27 cellular contexts compared by ENCODE assay signal in the genomic region with DNA sequence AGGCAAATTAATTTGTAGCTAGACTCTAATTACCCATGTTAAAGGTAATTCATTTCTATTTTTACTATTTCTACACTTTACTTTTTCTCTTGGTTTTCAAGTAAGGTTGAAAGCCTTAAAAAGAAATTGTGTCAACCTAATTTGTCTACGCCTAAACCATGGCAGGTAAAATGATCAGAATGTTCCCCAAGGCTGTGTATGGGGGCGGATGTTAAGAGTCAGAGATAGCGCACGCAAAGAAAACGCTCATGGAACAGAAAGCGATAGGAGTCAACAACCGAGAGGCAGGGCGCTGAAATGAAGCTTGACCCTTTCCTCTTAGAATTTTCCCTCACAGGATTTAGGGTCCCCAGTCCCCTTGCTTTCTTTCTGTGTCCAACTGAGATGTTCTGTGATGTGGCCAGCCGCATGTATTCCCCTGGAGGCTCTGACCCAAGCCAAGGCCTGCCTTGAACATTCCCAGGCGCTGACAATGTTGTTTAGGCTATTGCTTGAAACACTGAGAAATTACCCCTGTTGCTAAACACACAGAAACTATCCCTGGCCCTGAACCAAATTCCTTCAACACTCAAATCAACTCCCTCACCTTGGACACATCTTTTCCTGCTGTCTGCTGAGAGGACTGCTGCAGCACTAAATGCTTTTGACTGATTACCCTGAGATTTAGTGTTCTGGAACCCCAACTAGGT. TPM values are rescaled to one million over a fixed set of nuclear protein-coding genes. Genes with fewer than 3 reads are reported as not detected.
A peak's percentile ranks its signal among the peaks of the same experiment; 100 is the strongest.
DNase-seq lines count a peak whose midpoint lies in the region; ATAC-seq, FAIRE-seq and TF ChIP-seq lines count a peak whose summit lies in the region.
"Had no signal": no experiment of that assay in that cellular context is flagged by ENCODE, and none has a peak within 500 bp of the region (broad histone marks: within the 10 kb centered on the region; RNA-seq: fewer than 3 reads in every experiment).

No MANE protein-coding gene starts in this region.

- H3K4me1 Mint-ChIP-seq in activated CD4-positive, alpha-beta memory T cell treated with anti-CD3 and anti-CD28 coated beads for 36 hours (ENCODE audit: low read depth) = peaks cover 27% of the 10 kb centered on the region
- H3K4me1 Mint-ChIP-seq in activated CD4-positive, alpha-beta memory T cell treated with anti-CD3 and anti-CD28 coated beads, Interleukin-2, amount 10 ng/mL, durations not matched to agents 7 days and 5 days = peaks cover 11% of the 10 kb centered on the region
- H3K4me1 Mint-ChIP-seq in chondrocyte (ENCODE audit: low read depth) (peaks cover 4% of the 10 kb centered on the region), neural progenitor cell (no peaks in the 10 kb centered on the region)
- H3K4me1 Mint-ChIP-seq in naive thymus-derived CD4-positive, alpha-beta T cell = peaks cover 10 to 44% (median 32%) of the 10 kb centered on the region in 7 donors
- H3K4me1 Mint-ChIP-seq: WTC11 had no signal

- no peaks in the 10 kb centered on the region for H3F3A ChIP-seq in neural progenitor cell (ENCODE audit: low read depth)

- H3K4me2 ChIP-seq in neural progenitor cell = no peak overlapping the region

- H3K79me2 ChIP-seq in neural progenitor cell (ENCODE audit: low read depth) = peaks cover 76% of the 10 kb centered on the region

- intact Hi-C loops in activated CD4-positive, alpha-beta memory T cell treated with anti-CD3 and anti-CD28 coated beads for 36 hours (cut with micrococcal nuclease) = no loop called here
- intact Hi-C loops in naive thymus-derived CD4-positive, alpha-beta T cell (cut with micrococcal nuclease) = no loop called here
- intact Hi-C loops in left colon (cut with DNase I, micrococcal nuclease) = no loop called here

- peaks cover 56% of the 10 kb centered on the region for H3K36me3 Mint-ChIP-seq in activated CD4-positive, alpha-beta memory T cell treated with anti-CD3 and anti-CD28 coated beads for 36 hours
- H3K36me3 Mint-ChIP-seq in activated CD4-positive, alpha-beta memory T cell treated with anti-CD3 and anti-CD28 coated beads, Interleukin-2, amount 10 ng/mL, durations not matched to agents 7 days and 5 days (ENCODE audit: low read depth) = peaks cover 80% of the 10 kb centered on the region
- peaks cover 42% of the 10 kb centered on the region for H3K36me3 Mint-ChIP-seq in chondrocyte (ENCODE audit: low read depth)
- H3K36me3 Mint-ChIP-seq in naive thymus-derived CD4-positive, alpha-beta T cell = peaks cover under 1 to 52% (median 25%) of the 10 kb centered on the region in 5 donors
- peaks cover 25% of the 10 kb centered on the region for H3K36me3 Mint-ChIP-seq in neural progenitor cell

- H3K4me3 ChIP-seq in naive thymus-derived CD4-positive, alpha-beta T cell (ENCODE audit: low read length) = no peak overlapping the region
- no peak overlapping the region for H3K4me3 ChIP-seq in neural progenitor cell
- H3K4me3 ChIP-seq: body of pancreas, esophagus squamous epithelium, psoas muscle had no signal

- no peak for ATAC-seq in naive thymus-derived CD4-positive, alpha-beta T cell
- ATAC-seq in left colon = no peak
- ATAC-seq: body of pancreas, Panc1, psoas muscle, WTC11 had no signal

- peaks cover 29% of the 10 kb centered on the region for H4K20me1 ChIP-seq in neural progenitor cell (ENCODE audit: low read depth)

- peaks cover 33 to 80% (median 44%) of the 10 kb centered on the region in 3 experiments for H3K36me3 ChIP-seq in naive thymus-derived CD4-positive, alpha-beta T cell (ENCODE audit: control insufficient read depth in 2 of 3, insufficient read depth in 3 of 3, low read length in 3 of 3)
- H3K36me3 ChIP-seq in neural progenitor cell = peaks cover 39% of the 10 kb centered on the region

- no peak overlapping the region for H3K27ac ChIP-seq in naive thymus-derived CD4-positive, alpha-beta T cell (ENCODE audit: low read depth, low read length)
- no peak overlapping the region for H3K27ac ChIP-seq in neural progenitor cell
- H3K27ac ChIP-seq: body of pancreas, esophagus squamous epithelium, psoas muscle had no signal

- no peaks in the 10 kb centered on the region for H3K27me3 Mint-ChIP-seq in activated CD4-positive, alpha-beta memory T cell treated with anti-CD3 and anti-CD28 coated beads for 36 hours
- no peaks in the 10 kb centered on the region for H3K27me3 Mint-ChIP-seq in activated CD4-positive, alpha-beta memory T cell treated with anti-CD3 and anti-CD28 coated beads, Interleukin-2, amount 10 ng/mL, durations not matched to agents 7 days and 5 days
- H3K27me3 Mint-ChIP-seq in chondrocyte (ENCODE audit: low read depth) (no peaks in the 10 kb centered on the region), neural progenitor cell (ENCODE audit: insufficient read depth, low read depth) (no peaks in the 10 kb centered on the region)
- no peaks in the 10 kb centered on the region for H3K27me3 Mint-ChIP-seq in naive thymus-derived CD4-positive, alpha-beta T cell
- H3K27me3 Mint-ChIP-seq: activated naive CD8-positive, alpha-beta T cell treated with anti-CD3 and anti-CD28 coated beads, Interleukin-2, amount 10 ng/mL, durations not matched to agents 7 days and 5 days; B cell had no signal

- no peak overlapping the region for H3K4me3 Mint-ChIP-seq in activated CD4-positive, alpha-beta memory T cell treated with anti-CD3 and anti-CD28 coated beads for 36 hours
- no peak overlapping the region for H3K4me3 Mint-ChIP-seq in activated CD4-positive, alpha-beta memory T cell treated with anti-CD3 and anti-CD28 coated beads, Interleukin-2, amount 10 ng/mL, durations not matched to agents 7 days and 5 days
- H3K4me3 Mint-ChIP-seq in chondrocyte (ENCODE audit: unreplicated experiment) (no peak overlapping the region), neural progenitor cell (no peak overlapping the region)
- H3K4me3 Mint-ChIP-seq in naive thymus-derived CD4-positive, alpha-beta T cell = no peak overlapping the region
- H3K4me3 Mint-ChIP-seq: activated naive CD8-positive, alpha-beta T cell treated with anti-CD3 and anti-CD28 coated beads, Interleukin-2, amount 10 ng/mL, durations not matched to agents 7 days and 5 days; B cell; WTC11 had no signal

- H3K27ac Mint-ChIP-seq in activated CD4-positive, alpha-beta memory T cell treated with anti-CD3 and anti-CD28 coated beads for 36 hours = peak overlapping the region; percentile 51
- no peak overlapping the region for H3K27ac Mint-ChIP-seq in activated CD4-positive, alpha-beta memory T cell treated with anti-CD3 and anti-CD28 coated beads, Interleukin-2, amount 10 ng/mL, durations not matched to agents 7 days and 5 days
- peak overlapping the region; percentile 27 for H3K27ac Mint-ChIP-seq in chondrocyte (ENCODE audit: unreplicated experiment)
- peak overlapping the region in 5 of 9 donors; percentile 9 to 71 (median 28) for H3K27ac Mint-ChIP-seq in naive thymus-derived CD4-positive, alpha-beta T cell
- no peak overlapping the region for H3K27ac Mint-ChIP-seq in neural progenitor cell
- H3K27ac Mint-ChIP-seq: B cell, WTC11 had no signal

- no peaks in the 10 kb centered on the region for H3K9me3 Mint-ChIP-seq in activated CD4-positive, alpha-beta memory T cell treated with anti-CD3 and anti-CD28 coated beads for 36 hours
- no peaks in the 10 kb centered on the region for H3K9me3 Mint-ChIP-seq in activated CD4-positive, alpha-beta memory T cell treated with anti-CD3 and anti-CD28 coated beads, Interleukin-2, amount 10 ng/mL, durations not matched to agents 7 days and 5 days
- H3K9me3 Mint-ChIP-seq in chondrocyte (ENCODE audit: low read depth) = no peaks in the 10 kb centered on the region
- no peaks in the 10 kb centered on the region for H3K9me3 Mint-ChIP-seq in naive thymus-derived CD4-positive, alpha-beta T cell
- H3K9me3 Mint-ChIP-seq in neural progenitor cell = no peaks in the 10 kb centered on the region
- H3K9me3 Mint-ChIP-seq: activated naive CD8-positive, alpha-beta T cell treated with anti-CD3 and anti-CD28 coated beads, Interleukin-2, amount 10 ng/mL, durations not matched to agents 7 days and 5 days; WTC11 had no signal

- FAIRE-seq in GM19239 (lab: Jason Lieb, UNC) = peak; percentile 11
- FAIRE-seq: GM18507 had no signal

- POLR2A ChIA-PET in activated CD4-positive, alpha-beta memory T cell treated with anti-CD3 and anti-CD28 coated beads for 36 hours (lab: Charles Lee) = no interaction called here
- POLR2A ChIA-PET in activated CD4-positive, alpha-beta memory T cell treated with anti-CD3 and anti-CD28 coated beads, Interleukin-2, amount 10 ng/mL, durations not matched to agents 7 days and 5 days (lab: Charles Lee) = interaction anchor here (0.6 to 1.3 kb wide), 3 partner anchors 10 to 790 kb away, joined by 4 to 6 read pairs (median 4); a partner anchor contains a TSS
- POLR2A ChIA-PET in naive thymus-derived CD4-positive, alpha-beta T cell (lab: Charles Lee) = interaction anchor here (1.2 to 2.9 kb wide), 3 partner anchors 8 to 42 kb away, joined by 3 to 15 read pairs (median 3); a partner anchor contains a TSS

- H3K9ac ChIP-seq in neural progenitor cell = no peak overlapping the region

- H3K9me3 ChIP-seq in naive thymus-derived CD4-positive, alpha-beta T cell (ENCODE audit: control insufficient read depth in 2 of 3, low read length in 3 of 3) = no peaks in the 10 kb centered on the region
- H3K9me3 ChIP-seq in neural progenitor cell (ENCODE audit: low read depth) = no peaks in the 10 kb centered on the region
- H3K9me3 ChIP-seq: body of pancreas, Caco-2, esophagus squamous epithelium, psoas muscle had no signal

- H2AFZ ChIP-seq in neural progenitor cell (replicated peaks) = no peak overlapping the region

- H3K4me1 ChIP-seq in naive thymus-derived CD4-positive, alpha-beta T cell (ENCODE audit: control insufficient read depth in 2 of 2, insufficient read depth in 2 of 2, low read length in 2 of 2) = no peaks in the 10 kb centered on the region
- H3K4me1 ChIP-seq in neural progenitor cell = no peaks in the 10 kb centered on the region
- H3K4me1 ChIP-seq: body of pancreas, Caco-2, esophagus squamous epithelium had no signal

- H3K27me3 ChIP-seq in naive thymus-derived CD4-positive, alpha-beta T cell (ENCODE audit: control insufficient read depth in 2 of 2, insufficient read depth in 2 of 2, low read length in 2 of 2) = no peaks in the 10 kb centered on the region
- H3K27me3 ChIP-seq in neural progenitor cell = no peaks in the 10 kb centered on the region
- H3K27me3 ChIP-seq: body of pancreas, esophagus squamous epithelium had no signal

- TF ChIP-seq CTCF in chondrocyte (IDR thresholded peaks at IDR 0.05) (no peak), neural progenitor cell (IDR thresholded peaks at IDR 0.05) (no peak)

- CTCF ChIA-PET in activated CD4-positive, alpha-beta memory T cell treated with anti-CD3 and anti-CD28 coated beads for 36 hours (lab: Charles Lee) = interaction anchor here (0.6 to 1.2 kb wide), 5 partner anchors 8 to 711 kb away, joined by 3 to 4 read pairs (median 4); no protein-coding TSS in a partner anchor
- CTCF ChIA-PET in activated CD4-positive, alpha-beta memory T cell treated with anti-CD3 and anti-CD28 coated beads, Interleukin-2, amount 10 ng/mL, durations not matched to agents 7 days and 5 days (lab: Charles Lee) = interaction anchor here (0.9 kb wide), 1 partner anchor 10 kb away, joined by 3 read pairs; no protein-coding TSS in a partner anchor
- CTCF ChIA-PET in naive thymus-derived CD4-positive, alpha-beta T cell (lab: Charles Lee) = no interaction called here

- no peak for DNase-seq in activated CD4-positive, alpha-beta memory T cell treated with anti-CD3 and anti-CD28 coated beads for 36 hours
- no peak for DNase-seq in activated CD4-positive, alpha-beta memory T cell treated with anti-CD3 and anti-CD28 coated beads, Interleukin-2, amount 10 ng/mL, durations not matched to agents 7 days and 5 days
- DNase-seq in GM19239 (ENCODE audit: insufficient read length, low spot score) (no peak), chondrocyte (ENCODE audit: low spot score) (no peak), left colon (no peak), neural progenitor cell (ENCODE audit: low spot score) (no peak), SIG-M5 (lab: John Stamatoyannopoulos, UW) (no peak)
- no peak for DNase-seq in naive thymus-derived CD4-positive, alpha-beta T cell
- DNase-seq: activated naive CD8-positive, alpha-beta T cell treated with anti-CD3 and anti-CD28 coated beads, Interleukin-2, amount 10 ng/mL, durations not matched to agents 7 days and 5 days; activated T-cell treated with anti-CD3 and anti-CD28 coated beads, Interleukin-2, amount 50 U/mL, for 1 hour; body of pancreas; Caco-2; DMS79 treated with DMSO at 0.1 percent for 48 hours; esophagus squamous epithelium; GOT3; NCI-H1048; NCI-H187; NCI-H2171 treated with DMSO at 0.1 percent for 48 hours; NCI-H526 treated with DMSO at 0.1 percent for 48 hours; psoas muscle; SHP77 treated with DMSO at 0.1 percent for 48 hours; stimulated activated CD8-positive, alpha-beta memory T cell treated with anti-CD3 and anti-CD28 coated beads, Interleukin-4, amount 100 ng/mL, for 48 hours; SW 1271 had no signal

RNA-seq across cellular contexts. Expression of a gene that starts 10.9 kb away (rescaled TPM):
- total RNA-seq in activated CD4-positive, alpha-beta memory T cell treated with anti-CD3 and anti-CD28 coated beads for 36 hours = 100 to 1,000 TPM; 240 to 247 TPM
- 100 to 1,000 TPM; 151 to 157 TPM for total RNA-seq in activated CD4-positive, alpha-beta memory T cell treated with anti-CD3 and anti-CD28 coated beads, Interleukin-2, amount 10 ng/mL, durations not matched to agents 7 days and 5 days
- 129 to 173 TPM (median 137 TPM) in 3 replicates for total RNA-seq in chondrocyte
- total RNA-seq in naive thymus-derived CD4-positive, alpha-beta T cell = 100 to 1,000 TPM in 1 of 5 experiments, 10 to 100 TPM in 4; 71.1 to 183 (median 83.0) TPM
- polyA plus RNA-seq in naive thymus-derived CD4-positive, alpha-beta T cell = 100 to 1,000 TPM; 436 to 529 TPM
- 100 to 1,000 TPM; 118 to 127 TPM for total RNA-seq in left colon
- 300 and 420 TPM in 2 replicates for total RNA-seq in neural progenitor cell (ENCODE audit: low replicate concordance)

RNA-seq across cellular contexts. Expression of a gene that starts 12.0 kb away (rescaled TPM):
- 10 to 100 TPM; 21.2 to 22.3 TPM for total RNA-seq in activated CD4-positive, alpha-beta memory T cell treated with anti-CD3 and anti-CD28 coated beads for 36 hours
- total RNA-seq in activated CD4-positive, alpha-beta memory T cell treated with anti-CD3 and anti-CD28 coated beads, Interleukin-2, amount 10 ng/mL, durations not matched to agents 7 days and 5 days = 10 to 100 TPM; 19.1 to 19.6 TPM
- total RNA-seq in chondrocyte = 13.2 to 14.1 TPM (median 13.4 TPM) in 3 replicates
- total RNA-seq in naive thymus-derived CD4-positive, alpha-beta T cell = 10 to 100 TPM; 13.8 to 28.3 (median 23.9) TPM
- polyA plus RNA-seq in naive thymus-derived CD4-positive, alpha-beta T cell = 10 to 100 TPM; 23.1 to 28.8 TPM
- 10 to 100 TPM; 11.0 to 12.8 TPM for total RNA-seq in left colon
- total RNA-seq in neural progenitor cell (ENCODE audit: low replicate concordance) = 23.0 and 27.1 TPM in 2 replicates

RNA-seq across cellular contexts. Expression of a gene that starts 42.3 kb away (rescaled TPM):
- 100 to 1,000 TPM; 120 to 126 TPM for total RNA-seq in activated CD4-positive, alpha-beta memory T cell treated with anti-CD3 and anti-CD28 coated beads for 36 hours
- total RNA-seq in activated CD4-positive, alpha-beta memory T cell treated with anti-CD3 and anti-CD28 coated beads, Interleukin-2, amount 10 ng/mL, durations not matched to agents 7 days and 5 days = 10 to 100 TPM; 78.7 to 82.1 TPM
- total RNA-seq in chondrocyte (44.9 to 49.6 TPM (median 48.8 TPM) in 3 replicates), left colon (10 to 100 TPM; 42.4 to 48.7 TPM), neural progenitor cell (ENCODE audit: low replicate concordance) (95.9 and 96.4 TPM in 2 replicates)
- total RNA-seq in naive thymus-derived CD4-positive, alpha-beta T cell = 10 to 100 TPM; 49.4 to 80.1 (median 76.1) TPM
- 100 to 1,000 TPM; 117 to 128 TPM for polyA plus RNA-seq in naive thymus-derived CD4-positive, alpha-beta T cell

Comparison
In these comparisons a context has a peak if more than half of its experiments do, and no peak if none do; other contexts are left out.
1. H3K27ac Mint-ChIP-seq: peak in activated CD4-positive, alpha-beta memory T cell treated with anti-CD3 and anti-CD28 coated beads for 36 hours (single experiment), chondrocyte (single experiment) and naive thymus-derived CD4-positive, alpha-beta T cell (5 of 9); none in activated CD4-positive, alpha-beta memory T cell treated with anti-CD3 and anti-CD28 coated beads, Interleukin-2, amount 10 ng/mL, durations not matched to agents 7 days and 5 days (single experiment) and neural progenitor cell (single experiment).